In genomic region chr18:59927246-59927825, GRCh38 we compare ENCODE assay signal across 9 cellular contexts. TPM values are rescaled to one million over a fixed set of nuclear protein-coding genes. Genes with fewer than 3 reads are reported as not detected.
A peak's percentile ranks its signal among the peaks of the same experiment; 100 is the strongest.
DNase-seq lines count a peak whose midpoint lies in the region; ATAC-seq, FAIRE-seq and TF ChIP-seq lines count a peak whose summit lies in the region.
"Had no signal": no experiment of that assay in that cellular context is flagged by ENCODE, and none has a peak within 500 bp of the region (broad histone marks: within the 10 kb centered on the region; RNA-seq: fewer than 3 reads in every experiment).

No MANE protein-coding gene starts in this region.

- TF ChIP-seq POLR2A in K562 (conservative IDR thresholded peaks at IDR 0.05), result no peak
- TF ChIP-seq POLR2A in stomach (IDR thresholded peaks at IDR 0.05), result no peak

- H3K27ac ChIP-seq in BLaER1 (no peak overlapping the region), K562 (ENCODE audit: extremely low read depth, low read depth, low read length) (no peak overlapping the region), brain microvascular endothelial cell (no peak overlapping the region), stomach (no peak overlapping the region)
- H3K27ac ChIP-seq in CD8-positive, alpha-beta T cell (ENCODE audit: low read depth, low read length), result no peak overlapping the region

- H4K20me1 ChIP-seq in BLaER1 (no peaks in the 10 kb centered on the region), K562 (replicated peaks; ENCODE audit: control insufficient read depth, insufficient read depth, low read length) (no peaks in the 10 kb centered on the region)

- H3K9me1 ChIP-seq in K562 (ENCODE audit: control insufficient read depth, insufficient read depth, low read length), result no peaks in the 10 kb centered on the region

- no peaks in the 10 kb centered on the region for H3K9me3 ChIP-seq in BLaER1
- no peaks in the 10 kb centered on the region for H3K9me3 ChIP-seq in K562 (replicated peaks; ENCODE audit: control insufficient read depth, insufficient read depth, low read depth, low read length)
- no peaks in the 10 kb centered on the region for H3K9me3 ChIP-seq in CD8-positive, alpha-beta T cell (ENCODE audit: low read length)
- H3K9me3 ChIP-seq in stomach, result no peaks in the 10 kb centered on the region

- H3K4me1 ChIP-seq in BLaER1, result peaks cover 39% of the 10 kb centered on the region
- H3K4me1 ChIP-seq in K562 (replicated peaks in 1 of 2; ENCODE audit: control insufficient read depth in 2 of 2, insufficient read depth in 2 of 2, low read length in 2 of 2), result peaks cover 0 to 12% of the 10 kb centered on the region in 2 experiments; a peak in 2 of 5 replicates
- no peaks in the 10 kb centered on the region for H3K4me1 ChIP-seq in CD8-positive, alpha-beta T cell (ENCODE audit: insufficient read depth, low read length)
- H3K4me1 ChIP-seq in stomach, result no peaks in the 10 kb centered on the region

- WGBS in K562 (ENCODE audit: insufficient coverage, low coverage, missing lambda C conversion rate), result 12% methylated on average over 5 of the region's 5 CpGs
- 27 to 45% (median 31%) methylated on average over 5 of the region's 5 CpGs for WGBS in stomach, 5 donors

- no peaks in the 10 kb centered on the region for H3K36me3 Mint-ChIP-seq in CD8-positive, alpha-beta T cell
- no peaks in the 10 kb centered on the region for H3K36me3 Mint-ChIP-seq in effector memory CD8-positive, alpha-beta T cell (ENCODE audit: insufficient read depth)

- POLR2A ChIA-PET in K562 (lab: Yijun Ruan, JAX), result interaction anchor here (1.4 to 1.5 kb wide), 2 partner anchors 8 to 27 kb away, joined by 5 read pairs; partner anchors contain the start of gene PMAIP1
- POLR2A ChIA-PET in CD8-positive, alpha-beta T cell (lab: Charles Lee), result interaction anchor here (0.9 kb wide), 1 partner anchor 9 kb away, joined by 3 read pairs; no protein-coding TSS in a partner anchor

- TF ChIP-seq EP300 in K562 (IDR thresholded peaks at IDR 0.05; ENCODE audit: low read length) (peak; percentile 44; the same call in 1 of the 2 replicates), stomach (IDR thresholded peaks at IDR 0.05) (no peak)

- H3K27ac Mint-ChIP-seq in CD8-positive, alpha-beta T cell, result no peak overlapping the region
- H3K27ac Mint-ChIP-seq in effector memory CD8-positive, alpha-beta T cell, result no peak overlapping the region

- H3K9ac ChIP-seq in BLaER1, result no peak overlapping the region
- no peak overlapping the region for H3K9ac ChIP-seq in K562 (ENCODE audit: insufficient read depth in 1 of 2, low read depth in 2 of 2, low read length in 2 of 2)

- no peak overlapping the region for H3K4me3 Mint-ChIP-seq in CD8-positive, alpha-beta T cell
- no peak overlapping the region for H3K4me3 Mint-ChIP-seq in effector memory CD8-positive, alpha-beta T cell

- H3K27me3 ChIP-seq in BLaER1 (no peaks in the 10 kb centered on the region), K562 (ENCODE audit: control insufficient read depth in 2 of 2, insufficient read depth in 2 of 2, low read length in 2 of 2) (no peaks in the 10 kb centered on the region), brain microvascular endothelial cell (replicated peaks) (no peaks in the 10 kb centered on the region), stomach (no peaks in the 10 kb centered on the region)
- no peaks in the 10 kb centered on the region for H3K27me3 ChIP-seq in CD8-positive, alpha-beta T cell (ENCODE audit: insufficient read depth, low read length)

- H2AFZ ChIP-seq in K562 (ENCODE audit: low read depth, low read length), result peak overlapping the region; percentile 66

- peak; percentile 75 for FAIRE-seq in K562 (lab: Jason Lieb, UNC)

- H3K4me1 Mint-ChIP-seq in CD8-positive, alpha-beta T cell (ENCODE audit: low read depth), result peaks cover 5% of the 10 kb centered on the region
- H3K4me1 Mint-ChIP-seq in effector memory CD8-positive, alpha-beta T cell (ENCODE audit: low read depth in 2 of 2), result no peaks in the 10 kb centered on the region

- no peaks in the 10 kb centered on the region for H3K79me2 ChIP-seq in K562 (ENCODE audit: control insufficient read depth, insufficient read depth, low read length)

- peaks cover 2% of the 10 kb centered on the region for H3K27me3 Mint-ChIP-seq in CD8-positive, alpha-beta T cell (ENCODE audit: low read depth)
- H3K27me3 Mint-ChIP-seq in effector memory CD8-positive, alpha-beta T cell, result no peaks in the 10 kb centered on the region

- H3K4me3 ChIP-seq in BLaER1 (no peak overlapping the region), K562 (no peak overlapping the region), brain microvascular endothelial cell (ENCODE audit: low read depth, low read length) (no peak overlapping the region), stomach (no peak overlapping the region)
- H3K4me3 ChIP-seq in CD8-positive, alpha-beta T cell (ENCODE audit: low read depth, low read length), result no peak overlapping the region

- TF ChIP-seq RAD21 in K562 (CRISPR knock-in tag; conservative IDR thresholded peaks at IDR 0.05 in 1 of 2, IDR thresholded peaks at IDR 0.05 in 1 of 2), result no peak

- no peaks in the 10 kb centered on the region for H3K9me3 Mint-ChIP-seq in CD8-positive, alpha-beta T cell
- no peaks in the 10 kb centered on the region for H3K9me3 Mint-ChIP-seq in effector memory CD8-positive, alpha-beta T cell

- DNase-seq in GM19238 (ENCODE audit: insufficient read length, low spot score) (peak; percentile 19), K562 (ENCODE audit: extremely low read depth in 1 of 4, low spot score in 3 of 4) (peak in 1 of 4 experiments; percentile 32), brain microvascular endothelial cell (no peak), stomach (no peak)
- DNase-seq in CD8-positive, alpha-beta T cell, result no peak
- DNase-seq in effector memory CD8-positive, alpha-beta T cell, result no peak
- DNase-seq: SHP77 treated with DMSO at 0.1 percent for 48 hours had no signal

- peak; percentile 58 for ATAC-seq in HG03066 (IDR thresholded peaks at IDR 0.05; ENCODE audit: low read depth, unreplicated experiment)
- ATAC-seq in K562, result peak; percentile 55
- no peak for ATAC-seq in CD8-positive, alpha-beta T cell
- no peak for ATAC-seq in effector memory CD8-positive, alpha-beta T cell (replicated peaks)

- intact Hi-C loops in K562 (cut with micrococcal nuclease) (no loop called here), stomach (cut with DNase I; ENCODE audit: low total_unique reads) (no loop called here)
- intact Hi-C loops in CD8-positive, alpha-beta T cell (cut with DNase I, micrococcal nuclease), result no loop called here

- H3K4me2 ChIP-seq in BLaER1 (peak overlapping the region; percentile 36), K562 (ENCODE audit: insufficient read depth, low read length) (no peak overlapping the region; the same call in 1 of the 2 replicates)

- no peaks in the 10 kb centered on the region for H3K36me3 ChIP-seq in BLaER1
- H3K36me3 ChIP-seq in K562 (ENCODE audit: control insufficient read depth, insufficient read depth, low read length), result no peaks in the 10 kb centered on the region
- no peaks in the 10 kb centered on the region for H3K36me3 ChIP-seq in CD8-positive, alpha-beta T cell (ENCODE audit: insufficient read depth, low read length)
- H3K36me3 ChIP-seq in brain microvascular endothelial cell (replicated peaks), result no peaks in the 10 kb centered on the region
- H3K36me3 ChIP-seq in stomach, result no peaks in the 10 kb centered on the region

- CTCF ChIA-PET in K562 (lab: Yijun Ruan, JAX; ENCODE audit: low intra/inter-chr PET ratio), result no interaction called here
- CTCF ChIA-PET in CD8-positive, alpha-beta T cell (lab: Charles Lee), result interaction anchor here (0.9 kb wide), 1 partner anchor 92 kb away, joined by 3 read pairs; no protein-coding TSS in a partner anchor

- no peak for TF ChIP-seq CTCF in K562 (IDR thresholded peaks at IDR 0.05 in 2 of 3, conservative IDR thresholded peaks at IDR 0.05 in 1 of 3; ENCODE audit: insufficient read depth in 2 of 3, low read depth in 1 of 3, low read length in 3 of 3)
- TF ChIP-seq CTCF in CD8-positive, alpha-beta T cell (IDR thresholded peaks at IDR 0.05), result no peak
- TF ChIP-seq CTCF in brain microvascular endothelial cell (IDR thresholded peaks at IDR 0.05; ENCODE audit: low read depth, low read length, missing control alignments), result no peak
- TF ChIP-seq CTCF in stomach (IDR thresholded peaks at IDR 0.05), result no peak

- no TSS peak for BruUV-seq in K562 (replicated peaks; lab: Mats Ljungman, UMichigan)

- in situ Hi-C loops in K562 (cut with MboI), result no loop called here
- in situ Hi-C loops in brain microvascular endothelial cell (cut with HindIII; ENCODE audit: low pct_ligation_motif_present, low sequenced_read_pairs), result no loop called here

TF ChIP-seq in K562, 482 proteins besides CTCF, POLR2A, EP300 and RAD21 (continues in another document):
- peak; percentile 54; the same call in 1 of the 2 replicates for TF ChIP-seq RAD51 (IDR thresholded peaks at IDR 0.05; ENCODE audit: borderline replicate concordance, low read depth)
- no peak for TF ChIP-seq GTF2B (IDR thresholded peaks at IDR 0.05; ENCODE audit: extremely low read depth, insufficient read length)

RNA-seq across cellular contexts. Expression of gene PMAIP1, which starts 27.5 kb away (rescaled TPM):
- total RNA-seq in K562 (2011; cell fraction: chromatin; rRNA removed; ENCODE audit: low replicate concordance), result 4.4 and 9.5 TPM in 2 replicates
- 6.2 and 8.5 TPM in 2 replicates for total RNA-seq in K562 (2011; cell fraction: nucleolus; rRNA removed)
- 5.6 and 6.1 TPM in 2 replicates for total RNA-seq in K562 (2011; cell fraction: nucleoplasm; rRNA removed)
- 14.0 and 16.5 TPM in 2 replicates for total RNA-seq in K562 (2014; rRNA removed)
- 16.4 and 19.7 TPM in 2 replicates for total RNA-seq in K562 (2014; rRNA removed; fragmentation: Illumina TruSeq; extraction: Trizol)
- 8.0 and 8.1 TPM in 2 replicates for total RNA-seq in K562 (2015; rRNA removed; fragmentation: Illumina TruSeq; extraction: Trizol)
- 17.3 and 17.6 TPM in 2 replicates for total RNA-seq in K562 (2021)
- 14.9 and 15.2 TPM in 2 replicates for polyA plus RNA-seq in K562 (2011; rRNA removed)
- 9.2 and 10.1 TPM in 2 replicates for polyA plus RNA-seq in K562 (2011; cell fraction: cytosol; rRNA removed)
- 4.7 and 6.4 TPM in 2 replicates for polyA plus RNA-seq in K562 (2011; cell fraction: nucleus; rRNA removed)
- polyA plus RNA-seq in K562 (2012), result 9.7 and 20.8 TPM in 2 replicates
- 14.0 and 15.4 TPM in 2 replicates for polyA plus RNA-seq in K562 (2014; fragmentation: Illumina TruSeq; extraction: Trizol)
- polyA plus RNA-seq in K562 (2014; fragmentation: Nextera tagmentation; extraction: Ambion mirVana), result 10 to 100 TPM; 10.0 to 14.9 TPM
- polyA plus RNA-seq in K562 (2014; rRNA removed), result 21.6 and 22.9 TPM in 2 replicates
- polyA minus RNA-seq in K562 (2011; rRNA and poly(A)+ RNA removed), result 7.0 and 9.9 TPM in 2 replicates
- polyA minus RNA-seq in K562 (2011; cell fraction: cytosol; rRNA and poly(A)+ RNA removed), result 6.8 and 8.2 TPM in 2 replicates
- polyA minus RNA-seq in K562 (2011; cell fraction: nucleus; rRNA and poly(A)+ RNA removed), result 6.9 and 18.1 TPM in 2 replicates
- total RNA-seq in CD8-positive, alpha-beta T cell, result 100 to 1,000 TPM in 1 of 2 experiments, 10 to 100 TPM in 1; 96.2 to 101 TPM
- 1 to 10 TPM in 3 of 5 donors, not detected in 2; 3.1 to 8.3 (median 4.6) TPM for total RNA-seq in stomach
- 1 to 10 TPM; 2.3 to 4.3 (median 3.2) TPM for polyA plus RNA-seq in stomach

Comparison
In these comparisons a context has a peak if more than half of its experiments do, and no peak if none do; other contexts are left out.
1. ATAC-seq: peak in HG03066 (single experiment) and K562 (single experiment); none in CD8-positive, alpha-beta T cell (single experiment) and effector memory CD8-positive, alpha-beta T cell (single experiment).
2. RNA of gene PMAIP1, which starts 27.5 kb away (total RNA-seq): 96.2 to 101 TPM in CD8-positive, alpha-beta T cell; 4.4 to 19.7 TPM in K562 and 3.1 to 8.3 TPM in stomach; every median in the first group is over 4 times any median in the second.